1 cellular context compared by ENCODE assay signal in genomic region chr12:56082967-56083366, GRCh38.
TF ChIP-seq lines count a peak whose summit lies in the region.

No MANE protein-coding gene starts in this region.

TF ChIP-seq in HepG2, 621 proteins besides CTCF, POLR2A, EP300 and RAD21 (continues in another document):
- TF ChIP-seq AGO2 (optimal IDR thresholded peaks at IDR 0.05; ENCODE audit: low read depth, low read length) (no peak), SP4 (CRISPR knock-in tag; IDR thresholded peaks at IDR 0.05) (no peak), TGIF2 (CRISPR knock-in tag; IDR thresholded peaks at IDR 0.05) (no peak), ZBTB39 (CRISPR knock-in tag; IDR thresholded peaks at IDR 0.05) (no peak), FOXJ3 (CRISPR knock-in tag; IDR thresholded peaks at IDR 0.05; ENCODE audit: borderline replicate concordance) (no peak), ELK4 (CRISPR knock-in tag; IDR thresholded peaks at IDR 0.05; ENCODE audit: borderline replicate concordance) (no peak), CBX5 (CRISPR knock-in tag; IDR thresholded peaks at IDR 0.05; ENCODE audit: borderline replicate concordance) (no peak), BHLHE40 (IDR thresholded peaks at IDR 0.05; ENCODE audit: low read length) (no peak), SNRNP70 (IDR thresholded peaks at IDR 0.05; ENCODE audit: low read depth, low read length) (no peak), ATF7 (IDR thresholded peaks at IDR 0.05) (no peak), ATF7 (CRISPR knock-in tag; IDR thresholded peaks at IDR 0.05) (no peak), SP140L (CRISPR knock-in tag; IDR thresholded peaks at IDR 0.05; ENCODE audit: borderline replicate concordance) (no peak), ZNF337 (CRISPR knock-in tag; IDR thresholded peaks at IDR 0.05; ENCODE audit: borderline replicate concordance, low read depth) (no peak), CBX2 (IDR thresholded peaks at IDR 0.05; ENCODE audit: low read depth, low read length) (no peak), CBX2 (CRISPR knock-in tag; IDR thresholded peaks at IDR 0.05; ENCODE audit: low read depth) (no peak), KDM3A (CRISPR knock-in tag; IDR thresholded peaks at IDR 0.05; ENCODE audit: low read depth) (no peak), TBX3 (IDR thresholded peaks at IDR 0.05; ENCODE audit: borderline replicate concordance) (no peak), AHR (CRISPR knock-in tag; IDR thresholded peaks at IDR 0.05) (no peak), HNF4A (CRISPR knock-in tag; IDR thresholded peaks at IDR 0.05) (peak; percentile 34; the same call in 1 of the 2 replicates), ZXDC (CRISPR knock-in tag; IDR thresholded peaks at IDR 0.05) (no peak), ZSCAN5A (CRISPR knock-in tag; IDR thresholded peaks at IDR 0.05; ENCODE audit: borderline replicate concordance) (no peak), ZNF773 (CRISPR knock-in tag; IDR thresholded peaks at IDR 0.05; ENCODE audit: borderline replicate concordance) (no peak), ZNF10 (CRISPR knock-in tag; IDR thresholded peaks at IDR 0.05; ENCODE audit: borderline replicate concordance, low read depth) (no peak), AKAP8 (CRISPR knock-in tag; IDR thresholded peaks at IDR 0.05) (no peak), SMC3 (IDR thresholded peaks at IDR 0.05; ENCODE audit: low read length) (no peak), IKZF4 (CRISPR knock-in tag; IDR thresholded peaks at IDR 0.05; ENCODE audit: borderline replicate concordance, low read depth, not compliant biosample characterization) (no peak), REXO4 (CRISPR knock-in tag; IDR thresholded peaks at IDR 0.05; ENCODE audit: borderline replicate concordance) (no peak), HDAC2 (CRISPR knock-in tag; IDR thresholded peaks at IDR 0.05) (0 out of 2 replicates have a peak, but pooled peaks have one; percentile 0), REPIN1 (CRISPR knock-in tag; IDR thresholded peaks at IDR 0.05; ENCODE audit: borderline replicate concordance, low read depth) (no peak), MAX (IDR thresholded peaks at IDR 0.05) (no peak), HNF4G (IDR thresholded peaks at IDR 0.05; ENCODE audit: borderline replicate concordance, low read depth, low read length) (no peak; the same call in 1 of the 2 replicates), HNF4G (CRISPR knock-in tag; IDR thresholded peaks at IDR 0.05; ENCODE audit: borderline replicate concordance, low read depth) (no peak), ZNF382 (CRISPR knock-in tag; IDR thresholded peaks at IDR 0.05; ENCODE audit: borderline replicate concordance) (no peak), SOX5 (CRISPR knock-in tag; IDR thresholded peaks at IDR 0.05; ENCODE audit: borderline replicate concordance) (peak; percentile 24; the same call in 1 of the 2 replicates), CC2D1A (CRISPR knock-in tag; IDR thresholded peaks at IDR 0.05) (no peak), ZNF564 (CRISPR knock-in tag; IDR thresholded peaks at IDR 0.05) (no peak), PAWR (CRISPR knock-in tag; IDR thresholded peaks at IDR 0.05; ENCODE audit: borderline replicate concordance) (no peak), LBX2 (CRISPR knock-in tag; IDR thresholded peaks at IDR 0.05; ENCODE audit: borderline replicate concordance) (no peak), PHF20 (CRISPR knock-in tag; IDR thresholded peaks at IDR 0.05) (no peak), GZF1 (CRISPR knock-in tag; IDR thresholded peaks at IDR 0.05) (no peak), ZZZ3 (CRISPR knock-in tag; IDR thresholded peaks at IDR 0.05; ENCODE audit: borderline replicate concordance) (no peak), THAP9 (CRISPR knock-in tag; IDR thresholded peaks at IDR 0.05; ENCODE audit: borderline replicate concordance) (no peak), POLR2G (IDR thresholded peaks at IDR 0.05; ENCODE audit: low read depth, low read length) (no peak; the same call in 1 of the 2 replicates), KDM1A (CRISPR knock-in tag; IDR thresholded peaks at IDR 0.05) (no peak), ZNF207 (IDR thresholded peaks at IDR 0.05; ENCODE audit: borderline replicate concordance) (no peak), RNF2 (conservative IDR thresholded peaks at IDR 0.05; ENCODE audit: low read depth) (no peak), FIP1L1 (IDR thresholded peaks at IDR 0.05; ENCODE audit: borderline replicate concordance, insufficient read depth, low read depth, low read length) (no peak), ZNF12 (CRISPR knock-in tag; IDR thresholded peaks at IDR 0.05) (no peak), ZNF577 (CRISPR knock-in tag; IDR thresholded peaks at IDR 0.05; ENCODE audit: borderline replicate concordance, low read depth) (no peak), KLF15 (CRISPR knock-in tag; IDR thresholded peaks at IDR 0.05; ENCODE audit: borderline replicate concordance) (no peak), ZNF687 (CRISPR knock-in tag; IDR thresholded peaks at IDR 0.05) (0 out of 2 replicates have a peak, but pooled peaks have one; percentile 22), FOXA1 (IDR thresholded peaks at IDR 0.05) (no peak), FOXA1 (CRISPR knock-in tag; IDR thresholded peaks at IDR 0.05) (no peak), ZNF781 (CRISPR knock-in tag; IDR thresholded peaks at IDR 0.05; ENCODE audit: borderline replicate concordance, not compliant biosample characterization) (no peak)
